Comparison of ENCODE assay signal across 27 cellular contexts in genomic region chr11:103703954-103704353, GRCh38.
"Had no signal": no experiment of that assay in that cellular context is flagged by ENCODE, and none has a peak within 500 bp of the region (broad histone marks: within the 10 kb centered on the region; RNA-seq: fewer than 3 reads in every experiment).

No MANE protein-coding gene starts in this region.

- DNase-seq: islet precursor cell; left ventricle myocardium inferior; mesendoderm; naive B cell; natural killer cell; nephron progenitor cell; ovary; posterior cingulate gyrus; retina; right cardiac atrium; sigmoid colon; small intestine; spleen; stimulated activated CD4-positive, alpha-beta T cell treated with anti-CD3 and anti-CD28 coated beads, Interleukin-4, amount 100 ng/mL, for 24 hours; stimulated activated naive CD4-positive, alpha-beta T cell; tibial artery; trophoblast cell; upper lobe of right lung had no signal

- H3K4me1 ChIP-seq: neural progenitor cell, prostate gland, spleen had no signal

- H2AFZ ChIP-seq: hepatocyte had no signal

- H3K36me3 ChIP-seq: left ventricle myocardium inferior, neural progenitor cell, ovary, prostate gland, sigmoid colon, spleen, suprapubic skin, thoracic aorta, tibial artery, upper lobe of right lung had no signal

- H3K9me3 Mint-ChIP-seq: nephron progenitor cell; neural progenitor cell; stimulated activated effector memory CD8-positive, alpha-beta T cell treated with anti-CD3 and anti-CD28 coated beads, Interleukin-12 subunit alpha, Interleukin-12 subunit beta, amount 100 ng/mL, for 72 hours had no signal

- H3K9ac ChIP-seq: neural progenitor cell had no signal

- H3K27me3 ChIP-seq: hepatocyte, neural progenitor cell, ovary, sigmoid colon, spleen, suprapubic skin, tibial artery, upper lobe of right lung had no signal

- H3K27ac ChIP-seq: hepatocyte, left ventricle myocardium inferior, neural progenitor cell, ovary, prostate gland, sigmoid colon, suprapubic skin, thoracic aorta, tibial artery, upper lobe of right lung had no signal

- H3K9me3 ChIP-seq: left ventricle myocardium inferior, ovary, prostate gland, sigmoid colon, spleen, suprapubic skin, thoracic aorta, tibial artery, upper lobe of right lung had no signal

- H3K4me3 Mint-ChIP-seq: mesothelial cell of epicardium; naive B cell; natural killer cell; nephron progenitor cell; neural progenitor cell; stimulated activated effector memory CD8-positive, alpha-beta T cell treated with anti-CD3 and anti-CD28 coated beads, Interleukin-12 subunit alpha, Interleukin-12 subunit beta, amount 100 ng/mL, for 72 hours; stimulated activated naive CD8-positive, alpha-beta T cell treated with anti-CD3 and anti-CD28 coated beads, Interleukin-15, Interleukin-2, amounts not matched to agents 100 ng/mL and 50 ng/mL, for 24 hours had no signal

- ATAC-seq: natural killer cell; right cardiac atrium; stimulated activated effector memory CD8-positive, alpha-beta T cell treated with anti-CD3 and anti-CD28 coated beads, Interleukin-12 subunit alpha, Interleukin-12 subunit beta, amount 100 ng/mL, for 72 hours; upper lobe of right lung had no signal

- H3K27ac Mint-ChIP-seq: mesothelial cell of epicardium; natural killer cell; nephron progenitor cell; neural progenitor cell; stimulated activated effector memory CD8-positive, alpha-beta T cell treated with anti-CD3 and anti-CD28 coated beads, Interleukin-12 subunit alpha, Interleukin-12 subunit beta, amount 100 ng/mL, for 72 hours; stimulated activated naive CD8-positive, alpha-beta T cell treated with anti-CD3 and anti-CD28 coated beads, Interleukin-15, Interleukin-2, amounts not matched to agents 100 ng/mL and 50 ng/mL, for 24 hours had no signal

- H3K36me3 Mint-ChIP-seq: mesothelial cell of epicardium; natural killer cell; neural progenitor cell; stimulated activated effector memory CD8-positive, alpha-beta T cell treated with anti-CD3 and anti-CD28 coated beads, Interleukin-12 subunit alpha, Interleukin-12 subunit beta, amount 100 ng/mL, for 72 hours had no signal

- H3K4me2 ChIP-seq: hepatocyte, neural progenitor cell had no signal

- H3K4me3 ChIP-seq: hepatocyte, left ventricle myocardium inferior, lung, neural progenitor cell, ovary, prostate gland, sigmoid colon, spleen, suprapubic skin, thoracic aorta, tibial artery, upper lobe of right lung had no signal

- H3K4me1 Mint-ChIP-seq: natural killer cell; nephron progenitor cell; stimulated activated effector memory CD8-positive, alpha-beta T cell treated with anti-CD3 and anti-CD28 coated beads, Interleukin-12 subunit alpha, Interleukin-12 subunit beta, amount 100 ng/mL, for 72 hours had no signal
